In the genomic region with DNA sequence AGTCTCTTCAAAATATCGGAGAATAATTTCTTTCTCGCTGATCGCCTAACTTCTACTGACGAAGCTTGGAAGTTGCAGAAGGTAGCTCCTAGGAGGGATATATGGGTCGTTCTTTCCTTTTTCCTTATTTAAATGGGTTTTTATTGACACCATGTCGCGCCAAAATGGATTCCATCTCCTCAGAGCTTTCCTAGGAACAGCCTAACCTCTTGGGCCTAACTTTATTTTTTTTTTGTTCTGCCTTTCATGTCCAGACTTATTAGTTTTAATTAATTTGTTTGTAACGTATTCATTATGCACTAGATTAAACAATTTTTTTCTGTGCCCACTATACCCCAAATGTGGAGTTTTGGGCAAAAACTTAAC, we compare ENCODE assay signal across 8 cellular contexts.
DNase-seq lines count a peak whose midpoint lies in the region; ATAC-seq and TF ChIP-seq lines count a peak whose summit lies in the region.

No MANE protein-coding gene starts in this region.

- H3K9me3 Mint-ChIP-seq in MCF 10A (ENCODE audit: unreplicated experiment): no peaks in the 10 kb centered on the region

- peaks cover 37% of the 10 kb centered on the region for H3K36me3 Mint-ChIP-seq in MCF 10A (ENCODE audit: insufficient read depth, unreplicated experiment)

- intact Hi-C loops in MCF 10A (cut with micrococcal nuclease): loop anchor here (1.0 to 2.0 kb wide), 2 partner anchors 89 to 400 kb away; no protein-coding TSS in a partner anchor

- no peak for DNase-seq in DND-41
- no peak for DNase-seq in MCF 10A (ENCODE audit: unreplicated experiment)
- DNase-seq in lung microvascular endothelial cell (ENCODE audit: low read depth in 2 of 2): peak; percentile 10 to 34
- no peak for DNase-seq in kidney glomerular epithelial cell (lab: John Stamatoyannopoulos, UW)
- DNase-seq in C1 segment of cervical spinal cord (lab: John Stamatoyannopoulos, UW): no peak
- no peak for DNase-seq in HCEC 1CT

- H3K27me3 Mint-ChIP-seq in MCF 10A (ENCODE audit: insufficient read depth, unreplicated experiment): peaks cover 11% of the 10 kb centered on the region

- CTCF ChIA-PET in MCF 10A (lab: Yijun Ruan, JAX): interaction anchor here (0.6 kb wide), 2 partner anchors 88 kb away, joined by 3 to 4 read pairs; no protein-coding TSS in a partner anchor

- BruUV-seq in MCF 10A (replicated peaks; lab: Mats Ljungman, UMichigan): TSS peak; percentile 60

- peak overlapping the region; percentile 82 for H3K27ac Mint-ChIP-seq in MCF 10A (ENCODE audit: low read depth, unreplicated experiment)

- no peaks in the 10 kb centered on the region for H3K27me3 ChIP-seq in DND-41 (ENCODE audit: insufficient read depth, low read length, poor library complexity)
- no peaks in the 10 kb centered on the region for H3K27me3 ChIP-seq in HUES6 (ENCODE audit: control insufficient read depth, insufficient read depth, low read length)

- H4K20me1 ChIP-seq in DND-41 (ENCODE audit: insufficient read depth, low read length): no peaks in the 10 kb centered on the region

- POLR2A ChIA-PET in MCF 10A (lab: Yijun Ruan, JAX): interaction anchor here (0.6 to 3.1 kb wide), 16 partner anchors 9 to 348 kb away, joined by 3 to 16 read pairs (median 4); no protein-coding TSS in a partner anchor

- H3K4me3 ChIP-seq in DND-41 (ENCODE audit: low read depth in 1 of 2, low read length in 2 of 2): peak overlapping the region; percentile 93 to 94
- peak overlapping the region; percentile 95 for H3K4me3 ChIP-seq in HUES6 (ENCODE audit: low read depth, low read length)

- peak overlapping the region; percentile 76 for H3K4me3 Mint-ChIP-seq in MCF 10A (ENCODE audit: unreplicated experiment)

- TF ChIP-seq CTCF in DND-41 (IDR thresholded peaks at IDR 0.05; ENCODE audit: borderline replicate concordance, extremely low read depth, low read length, poor library complexity, severe bottlenecking) (no peak), MCF 10A (IDR thresholded peaks at IDR 0.05; ENCODE audit: unreplicated experiment) (no peak)

- H3K36me3 ChIP-seq in DND-41 (ENCODE audit: insufficient read depth, low read length) (peaks cover 14% of the 10 kb centered on the region), HUES6 (ENCODE audit: control insufficient read depth, insufficient read depth, low read length) (peaks cover 36% of the 10 kb centered on the region)

- ATAC-seq in DND-41 (ENCODE audit: insufficient read depth, low read depth) (no peak; the same call in 2 of the 3 replicates), HG02678 (IDR thresholded peaks at IDR 0.05; ENCODE audit: unreplicated experiment) (no peak)

- H2AFZ ChIP-seq in DND-41 (ENCODE audit: low read depth, low read length): peak overlapping the region; percentile 91

- H3K27ac ChIP-seq in DND-41 (ENCODE audit: low read length): peak overlapping the region; percentile 98
- peak overlapping the region; percentile 96 for H3K27ac ChIP-seq in HUES6 (ENCODE audit: low read depth, low read length)

- peaks cover 29% of the 10 kb centered on the region for H3K4me1 ChIP-seq in DND-41 (ENCODE audit: insufficient read depth, low read length)
- H3K4me1 ChIP-seq in HUES6 (ENCODE audit: control insufficient read depth, insufficient read depth, low read length): peaks cover 7% of the 10 kb centered on the region

- H3K9me3 ChIP-seq in DND-41 (ENCODE audit: insufficient read depth, low read length, severe bottlenecking) (no peaks in the 10 kb centered on the region), HUES6 (ENCODE audit: control insufficient read depth, insufficient read depth, low read depth, low read length) (no peaks in the 10 kb centered on the region)

- H3K4me2 ChIP-seq in DND-41 (ENCODE audit: insufficient read depth, low read length): peak overlapping the region; percentile 71

- peak overlapping the region; percentile 90 for H3K9ac ChIP-seq in DND-41 (ENCODE audit: low read depth, low read length)
- H3K9ac ChIP-seq in HUES6 (ENCODE audit: low read length): peak overlapping the region; percentile 99

- peaks cover 15% of the 10 kb centered on the region for H3K4me1 Mint-ChIP-seq in MCF 10A (ENCODE audit: insufficient read depth, unreplicated experiment)

- H3K79me2 ChIP-seq in DND-41 (ENCODE audit: insufficient read depth, low read length): peaks cover 53% of the 10 kb centered on the region

Comparison
In these comparisons a context has a peak if more than half of its experiments do, and no peak if none do; other contexts are left out.
1. DNase-seq: peak in lung microvascular endothelial cell (2 of 2); none in DND-41 (single experiment), MCF 10A (single experiment), kidney glomerular epithelial cell (single experiment), C1 segment of cervical spinal cord (0 of 14) and HCEC 1CT (single experiment).